8 cellular contexts compared by ENCODE assay signal in the genomic region with DNA sequence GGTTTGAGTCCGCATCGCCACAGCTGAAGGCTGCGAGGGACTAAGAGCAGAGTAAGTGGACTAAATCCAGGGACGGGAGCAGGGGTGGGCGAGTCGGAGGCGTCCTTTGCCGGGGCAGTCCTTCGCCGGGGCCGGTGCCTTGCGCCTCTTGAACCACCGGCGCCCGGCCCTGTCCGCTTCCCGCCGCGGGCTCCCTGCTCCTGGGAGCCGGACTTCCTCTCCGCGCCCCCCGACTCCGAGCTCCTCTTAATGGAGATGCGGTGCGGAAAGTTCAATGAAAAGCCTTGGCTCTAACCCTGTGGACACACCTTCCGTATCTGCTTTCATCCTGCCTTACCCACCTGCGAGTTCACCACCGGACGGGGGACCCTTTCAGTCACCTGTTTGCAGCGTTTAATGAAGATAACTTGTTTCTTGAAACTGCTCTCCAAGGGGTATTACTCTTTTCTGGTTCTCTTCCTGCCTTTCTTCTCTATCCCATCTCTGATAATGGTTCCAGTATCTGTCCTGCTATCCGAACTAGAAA.
DNase-seq lines count a peak whose midpoint lies in the region; ATAC-seq and TF ChIP-seq lines count a peak whose summit lies in the region.

No MANE protein-coding gene starts in this region.

- H3K9me3 Mint-ChIP-seq in effector memory CD8-positive, alpha-beta T cell: no peaks in the 10 kb centered on the region

- DNase-seq in AG09309 (ENCODE audit: low read depth) (no peak), NCI-H2029 (lab: John Stamatoyannopoulos, UW) (no peak), NOMO-1 treated with dmso at 0.1 percent for 144 hours (lab: John Stamatoyannopoulos, UW; ENCODE audit: unreplicated experiment) (no peak)
- DNase-seq in effector memory CD8-positive, alpha-beta T cell: no peak

- no peaks in the 10 kb centered on the region for H3K27me3 Mint-ChIP-seq in effector memory CD8-positive, alpha-beta T cell

- peak overlapping the region; percentile 84 for H3K27ac ChIP-seq in muscle layer of duodenum (ENCODE audit: low read length)

- peaks cover 10 to 49% of the 10 kb centered on the region in 2 donors for H3K4me1 ChIP-seq in muscle layer of duodenum (ENCODE audit: control insufficient read depth in 1 of 2, insufficient read depth in 2 of 2, low read length in 2 of 2)

- TF ChIP-seq CTCF in AG09309 (IDR thresholded peaks at IDR 0.05; ENCODE audit: control insufficient read depth, insufficient read depth, low read depth, low read length, missing control alignments): no peak

- peaks cover 24% of the 10 kb centered on the region for H3K36me3 Mint-ChIP-seq in effector memory CD8-positive, alpha-beta T cell (ENCODE audit: insufficient read depth)

- H3K36me3 ChIP-seq in muscle layer of duodenum (ENCODE audit: control insufficient read depth in 1 of 2, insufficient read depth in 2 of 2, low read length in 2 of 2): no peaks in the 10 kb centered on the region

- peak overlapping the region; percentile 92 to 94 for H3K4me3 Mint-ChIP-seq in effector memory CD8-positive, alpha-beta T cell

- no peaks in the 10 kb centered on the region for H3K27me3 ChIP-seq in muscle layer of duodenum (ENCODE audit: low read depth, low read length)

- H3K4me3 ChIP-seq in AG09309 (ENCODE audit: control insufficient read depth, low read depth, low read length) (peak overlapping the region; percentile 91), muscle layer of duodenum (ENCODE audit: low read depth in 1 of 2, low read length in 2 of 2) (peak overlapping the region; percentile 79 to 99)

- peak overlapping the region; percentile 95 to 99 for H3K27ac Mint-ChIP-seq in effector memory CD8-positive, alpha-beta T cell

- H3K4me1 Mint-ChIP-seq in effector memory CD8-positive, alpha-beta T cell (ENCODE audit: low read depth in 2 of 2): peaks cover 39 to 77% of the 10 kb centered on the region in 2 donors

- ATAC-seq in GM19025 (IDR thresholded peaks at IDR 0.05; ENCODE audit: low read depth, unreplicated experiment): peak; percentile 15
- peak; percentile 14 for ATAC-seq in HG03196 (IDR thresholded peaks at IDR 0.05; ENCODE audit: unreplicated experiment)
- ATAC-seq in SK-N-SH treated with all-trans-retinoic acid at 6 μM for 48 hours: peak; percentile 56
- peak; percentile 7 for ATAC-seq in effector memory CD8-positive, alpha-beta T cell (replicated peaks)

- H3K9me3 ChIP-seq in muscle layer of duodenum (ENCODE audit: control insufficient read depth in 1 of 2, low read length in 2 of 2): no peaks in the 10 kb centered on the region

TF ChIP-seq in SK-N-SH treated with all-trans-retinoic acid at 6 μM for 48 hours, 23 proteins besides CTCF, POLR2A, EP300 and RAD21:
- TF ChIP-seq RARB (CRISPR knock-in tag; IDR thresholded peaks at IDR 0.05) (no peak), PPARA (CRISPR knock-in tag; IDR thresholded peaks at IDR 0.05; ENCODE audit: borderline replicate concordance) (no peak), ZNF70 (CRISPR knock-in tag; IDR thresholded peaks at IDR 0.05) (no peak), POU6F1 (CRISPR knock-in tag; IDR thresholded peaks at IDR 0.05; ENCODE audit: borderline replicate concordance, low read depth) (no peak), ZNF8 (CRISPR knock-in tag; IDR thresholded peaks at IDR 0.05) (no peak), ARNTL (CRISPR knock-in tag; IDR thresholded peaks at IDR 0.05; ENCODE audit: borderline replicate concordance, low read depth) (no peak), ISL1 (CRISPR knock-in tag; IDR thresholded peaks at IDR 0.05) (no peak), BACH2 (CRISPR knock-in tag; IDR thresholded peaks at IDR 0.05; ENCODE audit: borderline replicate concordance) (no peak), SNAI2 (CRISPR knock-in tag; IDR thresholded peaks at IDR 0.05) (no peak), PATZ1 (CRISPR knock-in tag; IDR thresholded peaks at IDR 0.05; ENCODE audit: borderline replicate concordance) (no peak), ZFP30 (CRISPR knock-in tag; IDR thresholded peaks at IDR 0.05) (no peak), ZC3H10 (CRISPR knock-in tag; IDR thresholded peaks at IDR 0.05) (no peak), ESRRG (CRISPR knock-in tag; IDR thresholded peaks at IDR 0.05) (no peak), TCF4 (CRISPR knock-in tag; IDR thresholded peaks at IDR 0.05; ENCODE audit: borderline replicate concordance) (no peak), ZNF565 (CRISPR knock-in tag; conservative IDR thresholded peaks at IDR 0.05; ENCODE audit: low read depth) (no peak)
- TF ChIP-seq, protein P1, sequence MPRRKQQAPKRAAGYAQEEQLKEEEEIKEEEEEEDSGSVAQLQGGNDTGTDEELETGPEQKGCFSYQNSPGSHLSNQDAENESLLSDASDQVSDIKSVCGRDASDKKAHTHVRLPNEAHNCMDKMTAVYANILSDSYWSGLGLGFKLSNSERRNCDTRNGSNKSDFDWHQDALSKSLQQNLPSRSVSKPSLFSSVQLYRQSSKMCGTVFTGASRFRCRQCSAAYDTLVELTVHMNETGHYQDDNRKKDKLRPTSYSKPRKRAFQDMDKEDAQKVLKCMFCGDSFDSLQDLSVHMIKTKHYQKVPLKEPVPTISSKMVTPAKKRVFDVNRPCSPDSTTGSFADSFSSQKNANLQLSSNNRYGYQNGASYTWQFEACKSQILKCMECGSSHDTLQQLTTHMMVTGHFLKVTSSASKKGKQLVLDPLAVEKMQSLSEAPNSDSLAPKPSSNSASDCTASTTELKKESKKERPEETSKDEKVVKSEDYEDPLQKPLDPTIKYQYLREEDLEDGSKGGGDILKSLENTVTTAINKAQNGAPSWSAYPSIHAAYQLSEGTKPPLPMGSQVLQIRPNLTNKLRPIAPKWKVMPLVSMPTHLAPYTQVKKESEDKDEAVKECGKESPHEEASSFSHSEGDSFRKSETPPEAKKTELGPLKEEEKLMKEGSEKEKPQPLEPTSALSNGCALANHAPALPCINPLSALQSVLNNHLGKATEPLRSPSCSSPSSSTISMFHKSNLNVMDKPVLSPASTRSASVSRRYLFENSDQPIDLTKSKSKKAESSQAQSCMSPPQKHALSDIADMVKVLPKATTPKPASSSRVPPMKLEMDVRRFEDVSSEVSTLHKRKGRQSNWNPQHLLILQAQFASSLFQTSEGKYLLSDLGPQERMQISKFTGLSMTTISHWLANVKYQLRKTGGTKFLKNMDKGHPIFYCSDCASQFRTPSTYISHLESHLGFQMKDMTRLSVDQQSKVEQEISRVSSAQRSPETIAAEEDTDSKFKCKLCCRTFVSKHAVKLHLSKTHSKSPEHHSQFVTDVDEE (CRISPR knock-in tag; IDR thresholded peaks at IDR 0.05): no peak
- TF ChIP-seq, protein P2, sequence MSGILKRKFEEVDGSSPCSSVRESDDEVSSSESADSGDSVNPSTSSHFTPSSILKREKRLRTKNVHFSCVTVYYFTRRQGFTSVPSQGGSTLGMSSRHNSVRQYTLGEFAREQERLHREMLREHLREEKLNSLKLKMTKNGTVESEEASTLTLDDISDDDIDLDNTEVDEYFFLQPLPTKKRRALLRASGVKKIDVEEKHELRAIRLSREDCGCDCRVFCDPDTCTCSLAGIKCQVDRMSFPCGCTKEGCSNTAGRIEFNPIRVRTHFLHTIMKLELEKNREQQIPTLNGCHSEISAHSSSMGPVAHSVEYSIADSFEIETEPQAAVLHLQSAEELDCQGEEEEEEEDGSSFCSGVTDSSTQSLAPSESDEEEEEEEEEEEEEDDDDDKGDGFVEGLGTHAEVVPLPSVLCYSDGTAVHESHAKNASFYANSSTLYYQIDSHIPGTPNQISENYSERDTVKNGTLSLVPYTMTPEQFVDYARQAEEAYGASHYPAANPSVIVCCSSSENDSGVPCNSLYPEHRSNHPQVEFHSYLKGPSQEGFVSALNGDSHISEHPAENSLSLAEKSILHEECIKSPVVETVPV (CRISPR knock-in tag; IDR thresholded peaks at IDR 0.05): no peak
- TF ChIP-seq, protein P3, sequence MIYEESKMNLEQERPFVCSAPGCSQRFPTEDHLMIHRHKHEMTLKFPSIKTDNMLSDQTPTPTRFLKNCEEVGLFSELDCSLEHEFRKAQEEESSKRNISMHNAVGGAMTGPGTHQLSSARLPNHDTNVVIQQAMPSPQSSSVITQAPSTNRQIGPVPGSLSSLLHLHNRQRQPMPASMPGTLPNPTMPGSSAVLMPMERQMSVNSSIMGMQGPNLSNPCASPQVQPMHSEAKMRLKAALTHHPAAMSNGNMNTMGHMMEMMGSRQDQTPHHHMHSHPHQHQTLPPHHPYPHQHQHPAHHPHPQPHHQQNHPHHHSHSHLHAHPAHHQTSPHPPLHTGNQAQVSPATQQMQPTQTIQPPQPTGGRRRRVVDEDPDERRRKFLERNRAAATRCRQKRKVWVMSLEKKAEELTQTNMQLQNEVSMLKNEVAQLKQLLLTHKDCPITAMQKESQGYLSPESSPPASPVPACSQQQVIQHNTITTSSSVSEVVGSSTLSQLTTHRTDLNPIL (CRISPR knock-in tag; IDR thresholded peaks at IDR 0.05; ENCODE audit: low read depth): no peak
